ENCODE assay signal across 8 cellular contexts in the genomic region with DNA sequence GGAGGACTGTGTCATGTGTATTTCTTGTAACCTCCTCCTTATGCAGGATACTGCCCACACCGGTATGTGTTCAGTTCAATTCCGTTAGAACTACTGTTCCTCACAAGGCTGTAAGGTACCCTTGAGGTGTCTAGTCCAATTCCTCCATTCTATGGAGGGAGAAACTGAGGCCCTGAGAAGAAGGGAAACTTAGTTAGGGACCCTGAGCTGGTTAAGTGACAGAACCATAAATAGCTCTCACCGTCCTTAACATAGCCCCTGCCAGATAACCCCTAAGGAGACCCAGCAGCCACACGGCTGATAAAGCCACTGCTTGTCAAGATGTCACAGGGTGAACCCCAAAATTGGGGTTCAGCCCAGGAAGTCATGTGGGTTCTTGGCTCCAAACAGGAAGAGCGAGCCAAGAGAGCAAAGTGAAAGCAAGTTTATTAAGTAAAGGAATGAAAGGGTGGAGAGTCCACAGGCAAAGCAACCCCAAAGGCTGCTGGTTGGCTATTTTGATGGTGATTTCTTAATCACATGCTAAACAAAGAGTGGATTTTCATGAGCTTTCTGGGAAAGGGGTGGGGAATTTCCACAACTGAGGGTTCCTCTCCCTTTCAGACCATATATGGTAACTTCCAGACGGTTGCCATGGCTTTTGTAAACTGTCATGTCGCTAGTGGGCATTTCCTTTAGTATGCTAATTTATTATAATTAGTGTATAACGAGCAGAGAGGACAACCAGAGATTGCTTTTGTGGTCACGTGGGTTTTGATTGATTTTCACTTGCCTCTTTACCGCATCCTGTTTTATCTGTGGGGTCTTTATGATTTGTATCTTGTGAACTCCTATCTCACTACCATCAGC.
DNase-seq lines count a peak whose midpoint lies in the region; ATAC-seq and TF ChIP-seq lines count a peak whose summit lies in the region.

No MANE protein-coding gene starts in this region.

- H3K4me1 Mint-ChIP-seq in progenitor cell of endocrine pancreas (ENCODE audit: low read depth) = peaks cover 38% of the 10 kb centered on the region

- H3K4me3 Mint-ChIP-seq in progenitor cell of endocrine pancreas (ENCODE audit: low read depth) = no peak overlapping the region

- no peaks in the 10 kb centered on the region for H3K36me3 Mint-ChIP-seq in progenitor cell of endocrine pancreas (ENCODE audit: insufficient read depth)

- H3K27ac Mint-ChIP-seq in progenitor cell of endocrine pancreas = no peak overlapping the region

- no peak overlapping the region for H3K9ac ChIP-seq in parathyroid adenoma

- no peaks in the 10 kb centered on the region for H3K4me1 ChIP-seq in parathyroid adenoma

- no peak overlapping the region for H3K4me3 ChIP-seq in parathyroid adenoma (ENCODE audit: low read depth, low read length)

- H3K36me3 ChIP-seq in parathyroid adenoma (ENCODE audit: control insufficient read depth, insufficient read depth, low read length) = no peaks in the 10 kb centered on the region

- no peak for TF ChIP-seq CTCF in parathyroid adenoma (IDR thresholded peaks at IDR 0.05)
- TF ChIP-seq CTCF in progenitor cell of endocrine pancreas (IDR thresholded peaks at IDR 0.05; ENCODE audit: unreplicated experiment) = no peak

- no peak overlapping the region for H2AFZ ChIP-seq in parathyroid adenoma

- no peaks in the 10 kb centered on the region for H3K9me3 Mint-ChIP-seq in progenitor cell of endocrine pancreas (ENCODE audit: low read depth)

- POLR2A ChIA-PET in HEK293T (lab: Yijun Ruan, JAX) = no interaction called here

- DNase-seq in ELF-1 (ENCODE audit: low read depth, low spot score) (peak; percentile 86), MV-4-11 (lab: John Stamatoyannopoulos, UW) (peak; percentile 67), Right ventricle myocardium superior (no peak), progenitor cell of endocrine pancreas (ENCODE audit: low spot score, unreplicated experiment) (no peak), HEK293T (ENCODE audit: extremely low spot score) (no peak)
- DNase-seq in activated gamma-delta T cell treated with anti-CD3 and anti-CD28 coated beads, Interleukin-2, amount 50 U/mL, for 16 hours (ENCODE audit: low read depth) = peak; percentile 24

- CTCF ChIA-PET in HEK293T (lab: Yijun Ruan, JAX) = interaction anchor here (0.6 kb wide), 1 partner anchor 63 kb away, joined by 5 read pairs; no protein-coding TSS in a partner anchor

- peak overlapping the region; percentile 29 for H3K27ac ChIP-seq in parathyroid adenoma

- peak; percentile 53 for ATAC-seq in GM21737 (IDR thresholded peaks at IDR 0.05; ENCODE audit: unreplicated experiment)
- ATAC-seq in Right ventricle myocardium superior (ENCODE audit: poor library complexity) = peak; percentile 76

- H3K4me2 ChIP-seq in parathyroid adenoma (ENCODE audit: low read length) = peak overlapping the region; percentile 12

- intact Hi-C loops in Right ventricle myocardium superior (cut with DNase I) = no loop called here

- no peaks in the 10 kb centered on the region for H3K9me3 ChIP-seq in parathyroid adenoma (ENCODE audit: control insufficient read depth, low read length)

- H3K27me3 Mint-ChIP-seq in progenitor cell of endocrine pancreas = no peaks in the 10 kb centered on the region

- H3K79me2 ChIP-seq in parathyroid adenoma = no peaks in the 10 kb centered on the region

- H3K27me3 ChIP-seq in parathyroid adenoma (ENCODE audit: control insufficient read depth, insufficient read depth, low read length) = no peaks in the 10 kb centered on the region

TF ChIP-seq in HEK293T, 16 proteins besides CTCF, POLR2A, EP300 and RAD21:
- TF ChIP-seq, protein P1, sequence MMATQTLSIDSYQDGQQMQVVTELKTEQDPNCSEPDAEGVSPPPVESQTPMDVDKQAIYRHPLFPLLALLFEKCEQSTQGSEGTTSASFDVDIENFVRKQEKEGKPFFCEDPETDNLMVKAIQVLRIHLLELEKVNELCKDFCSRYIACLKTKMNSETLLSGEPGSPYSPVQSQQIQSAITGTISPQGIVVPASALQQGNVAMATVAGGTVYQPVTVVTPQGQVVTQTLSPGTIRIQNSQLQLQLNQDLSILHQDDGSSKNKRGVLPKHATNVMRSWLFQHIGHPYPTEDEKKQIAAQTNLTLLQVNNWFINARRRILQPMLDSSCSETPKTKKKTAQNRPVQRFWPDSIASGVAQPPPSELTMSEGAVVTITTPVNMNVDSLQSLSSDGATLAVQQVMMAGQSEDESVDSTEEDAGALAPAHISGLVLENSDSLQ (IDR thresholded peaks at IDR 0.05) = no peak
- TF ChIP-seq SUZ12 (IDR thresholded peaks at IDR 0.05) (no peak), FOXM1 (IDR thresholded peaks at IDR 0.05; ENCODE audit: borderline replicate concordance) (no peak), CTBP1 (IDR thresholded peaks at IDR 0.05; ENCODE audit: borderline replicate concordance) (no peak), HDGF (IDR thresholded peaks at IDR 0.05; ENCODE audit: borderline replicate concordance) (no peak), BHLHE40 (IDR thresholded peaks at IDR 0.05; ENCODE audit: borderline replicate concordance) (no peak), FOXK2 (IDR thresholded peaks at IDR 0.05) (no peak), LEF1 (IDR thresholded peaks at IDR 0.05; ENCODE audit: borderline replicate concordance) (no peak), ZNF384 (IDR thresholded peaks at IDR 0.05) (no peak), ARNT (IDR thresholded peaks at IDR 0.05) (no peak), NFRKB (IDR thresholded peaks at IDR 0.05) (no peak), ELF4 (IDR thresholded peaks at IDR 0.05) (no peak), L3MBTL2 (conservative IDR thresholded peaks at IDR 0.05) (no peak), SP1 (IDR thresholded peaks at IDR 0.05) (no peak), FOXA1 (IDR thresholded peaks at IDR 0.05) (no peak), TARDBP (IDR thresholded peaks at IDR 0.05) (no peak)
TF ChIP-seq in HEK293T: peak in this region for 0.

Comparison
In these comparisons a context has a peak if more than half of its experiments do, and no peak if none do; other contexts are left out.
1. DNase-seq: peak in ELF-1 (single experiment), MV-4-11 (single experiment) and activated gamma-delta T cell treated with anti-CD3 and anti-CD28 coated beads, Interleukin-2, amount 50 U/mL, for 16 hours (single experiment); none in Right ventricle myocardium superior (single experiment), progenitor cell of endocrine pancreas (single experiment) and HEK293T (single experiment).